13 cellular contexts compared by ENCODE assay signal in the genomic region with DNA sequence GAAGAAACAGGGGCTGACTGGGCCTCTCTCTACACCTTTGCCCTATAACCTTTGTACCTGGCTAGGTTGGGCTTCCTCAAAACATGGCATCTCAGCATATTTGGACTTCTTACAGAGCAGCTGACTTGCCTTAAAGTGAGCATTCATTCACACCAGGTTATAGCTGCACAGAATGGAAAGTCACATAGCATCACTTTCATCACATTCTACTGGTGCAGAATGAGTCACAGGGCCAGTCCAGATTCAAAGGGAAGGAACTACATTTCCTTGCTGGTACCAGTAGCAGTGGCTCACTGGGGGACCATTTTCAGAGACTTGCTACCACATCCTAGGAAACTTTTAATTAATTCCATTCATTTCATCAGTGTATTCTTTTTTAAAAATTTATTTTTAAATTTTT. TPM values are rescaled to one million over a fixed set of nuclear protein-coding genes. Genes with fewer than 3 reads are reported as not detected.
"Had no signal": no experiment of that assay in that cellular context is flagged by ENCODE, and none has a peak within 500 bp of the region (broad histone marks: within the 10 kb centered on the region; RNA-seq: fewer than 3 reads in every experiment).

No MANE protein-coding gene starts in this region.

- DNase-seq: activated B cell treated with CpG ODN at 0.5 μM for 24 hours; activated T-cell treated with anti-CD3 and anti-CD28 coated beads, Interleukin-2, amount 50 U/mL, for 4 hours; central memory CD4-positive, alpha-beta T cell; effector memory CD8-positive, alpha-beta T cell; left ventricle myocardium inferior; occipital lobe; right cardiac atrium; small intestine; tibial artery had no signal

- ATAC-seq: activated T-cell treated with anti-CD3 and anti-CD28 coated beads, Interleukin-2, amount 50 U/mL, for 4 hours; effector memory CD8-positive, alpha-beta T cell; natural killer cell treated with Interleukin-12 subunit alpha and Interleukin-12 subunit beta and Interleukin-15 and Interleukin-18, amount 100 ng/mL, for 72 hours; right cardiac atrium had no signal

- H3K27me3 Mint-ChIP-seq: progenitor cell of endocrine pancreas had no signal

- H3K27ac Mint-ChIP-seq: activated B cell treated with CpG ODN at 0.5 μM for 24 hours; effector memory CD8-positive, alpha-beta T cell; memory B cell; natural killer cell treated with Interleukin-12 subunit alpha and Interleukin-12 subunit beta and Interleukin-15 and Interleukin-18, amount 100 ng/mL, for 72 hours; progenitor cell of endocrine pancreas had no signal

- H3K4me3 Mint-ChIP-seq: activated B cell treated with CpG ODN at 0.5 μM for 24 hours; activated T-cell treated with anti-CD3 and anti-CD28 coated beads, Interleukin-2, amount 50 U/mL, for 4 hours; effector memory CD8-positive, alpha-beta T cell; memory B cell; natural killer cell treated with Interleukin-12 subunit alpha and Interleukin-12 subunit beta and Interleukin-15 and Interleukin-18, amount 100 ng/mL, for 72 hours had no signal

RNA-seq across cellular contexts. Expression of gene TPTE2, which starts 20.3 kb away (rescaled TPM):
- total RNA-seq: activated B cell treated with CpG ODN at 0.5 μM for 24 hours; activated T-cell treated with anti-CD3 and anti-CD28 coated beads, Interleukin-2, amount 50 U/mL, for 4 hours; left ventricle myocardium inferior; progenitor cell of endocrine pancreas; right cardiac atrium; vagina had no signal
